In genomic region chr9:99345451-99345850, GRCh38 we compare ENCODE assay signal across 18 cellular contexts.
"Had no signal": no experiment of that assay in that cellular context is flagged by ENCODE, and none has a peak within 500 bp of the region (broad histone marks: within the 10 kb centered on the region; RNA-seq: fewer than 3 reads in every experiment).

No MANE protein-coding gene starts in this region.

- H3K4me1 ChIP-seq: body of pancreas had no signal

- H3K27ac ChIP-seq: body of pancreas, VCaP had no signal

- DNase-seq: activated CD4-positive, alpha-beta memory T cell treated with anti-CD3 and anti-CD28 coated beads, Interleukin-2, amount 10 ng/mL, durations not matched to agents 7 days and 5 days; activated CD4-positive, alpha-beta T cell treated with anti-CD3 and anti-CD28 coated beads, Interleukin-2, amount 10 ng/mL, durations not matched to agents 7 days and 5 days; activated CD4-positive, CD25-positive, alpha-beta regulatory T cell; activated naive CD4-positive, alpha-beta T cell treated with anti-CD3 and anti-CD28 coated beads, Interleukin-2, amount 50 U/mL, for 16 hours; activated naive CD8-positive, alpha-beta T cell treated with anti-CD3 and anti-CD28 coated beads, Interleukin-2, amount 10 ng/mL, durations not matched to agents 7 days and 5 days; activated T-cell treated with anti-CD3 and anti-CD28 coated beads, Interleukin-2, amount 50 U/mL, for 72 hours; aorta; body of pancreas; Karpas-422; MM.1S; NCI-H1105; NCI-H1436; NCI-H1694 treated with DMSO at 0.1 percent for 48 hours; NCI-H2029 treated with DMSO at 0.1 percent for 48 hours; SHP77 treated with DMSO at 0.1 percent for 48 hours; T-cell had no signal

- H3K27me3 ChIP-seq: body of pancreas had no signal

- H3K4me3 ChIP-seq: body of pancreas, K562 had no signal

- ATAC-seq: activated T-cell treated with anti-CD3 and anti-CD28 coated beads, Interleukin-2, amount 50 U/mL, for 72 hours; body of pancreas; K562; T-cell had no signal

- H3K9me3 ChIP-seq: body of pancreas had no signal
